Comparison of ENCODE assay signal across 2 cellular contexts in genomic region chr17:79802039-79802735, GRCh38.
TF ChIP-seq lines count a peak whose summit lies in the region.

No MANE protein-coding gene starts in this region.

TF ChIP-seq in IMR-90, 13 proteins besides CTCF, POLR2A, EP300 and RAD21:
- TF ChIP-seq CHD1 (IDR thresholded peaks at IDR 0.05; ENCODE audit: low read depth, low read length): no peak
- no peak for TF ChIP-seq SMC3 (IDR thresholded peaks at IDR 0.05; ENCODE audit: low read depth, low read length)
- no peak for TF ChIP-seq MAZ (IDR thresholded peaks at IDR 0.05; ENCODE audit: borderline replicate concordance, low read depth, low read length)
- no peak; the same call in 1 of the 2 replicates for TF ChIP-seq USF2 (IDR thresholded peaks at IDR 0.05; ENCODE audit: low read depth, low read length)

TF ChIP-seq in H1, 55 proteins besides CTCF, POLR2A, EP300 and RAD21:
- TF ChIP-seq RNF2 (IDR thresholded peaks at IDR 0.05; ENCODE audit: borderline replicate concordance, low read depth, low read length, missing control alignments, poor library complexity, severe bottlenecking) (peak; percentile 9), CEBPB (IDR thresholded peaks at IDR 0.05; ENCODE audit: low read depth, low read length) (no peak), CBX8 (IDR thresholded peaks at IDR 0.05; ENCODE audit: borderline replicate concordance, low read depth, low read length) (peak; percentile 66; the same call in 1 of the 2 replicates)
